ENCODE assay signal across 8 cellular contexts in the genomic region with DNA sequence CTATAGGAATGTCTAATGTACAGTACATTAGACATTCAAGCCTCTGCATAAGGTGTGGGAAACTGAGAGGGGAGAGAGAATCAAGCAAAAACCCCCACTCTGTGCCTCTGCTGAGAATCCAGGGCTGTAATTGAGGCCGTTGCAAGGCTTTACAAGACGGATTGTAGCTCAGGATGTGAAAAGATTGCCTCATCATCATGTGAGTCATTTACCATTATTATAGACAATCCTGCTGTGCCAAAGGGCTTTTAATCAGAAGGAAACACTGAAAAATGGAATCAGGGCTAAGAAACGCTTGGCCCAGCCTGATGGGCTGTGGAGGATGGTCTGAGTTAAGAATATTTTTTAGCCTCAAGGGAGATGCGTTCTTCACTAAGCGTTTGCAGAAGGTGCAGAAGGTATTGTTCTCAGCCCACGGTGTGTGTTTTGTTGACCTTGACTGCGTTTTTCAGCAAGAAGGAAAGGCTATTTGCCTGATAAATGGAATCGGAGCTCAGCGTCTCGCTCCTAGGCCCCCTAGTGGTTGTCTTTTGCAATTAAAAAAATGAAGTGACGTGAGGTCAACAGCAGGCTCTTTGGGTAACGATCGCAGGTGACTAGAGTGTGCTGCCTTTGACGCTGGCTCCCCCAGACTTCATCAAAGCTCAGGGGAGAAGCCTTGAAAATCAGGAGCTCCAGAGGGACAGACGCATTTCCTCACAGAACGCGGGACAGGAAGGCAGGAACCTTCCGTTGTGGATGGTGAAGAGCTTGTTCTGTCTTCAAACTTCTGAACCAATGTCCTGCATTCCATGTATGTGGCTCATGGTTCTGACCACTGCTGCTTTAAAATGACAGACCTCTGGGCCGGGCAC.
DNase-seq lines count a peak whose midpoint lies in the region; ATAC-seq and TF ChIP-seq lines count a peak whose summit lies in the region.

No MANE protein-coding gene starts in this region.

- ATAC-seq in HG02840 (IDR thresholded peaks at IDR 0.05; ENCODE audit: low FRiP score, unreplicated experiment) (peak; percentile 55), SK-N-SH treated with all-trans-retinoic acid at 6 μM for 48 hours (peak; percentile 76), GM18873 (IDR thresholded peaks at IDR 0.05; ENCODE audit: low FRiP score, unreplicated experiment) (no peak), HG02623 (IDR thresholded peaks at IDR 0.05; ENCODE audit: unreplicated experiment) (no peak)

- H3K4me3 ChIP-seq in GM12864 (ENCODE audit: low read depth, low read length) = peak overlapping the region; percentile 20
- H3K4me3 ChIP-seq in cardiac fibroblast (replicated peaks in 1 of 2; ENCODE audit: low read depth in 2 of 2, low read length in 2 of 2) = peak overlapping the region; percentile 28 to 42

- TF ChIP-seq CTCF in GM12864 (IDR thresholded peaks at IDR 0.05; ENCODE audit: low read depth, low read length, missing control alignments) (peak; percentile 84), cardiac fibroblast (IDR thresholded peaks at IDR 0.05; ENCODE audit: low read depth, low read length) (peak; percentile 73)

- DNase-seq in GM12864 (ENCODE audit: low read depth) = peak; percentile 65
- peak; percentile 96 to 97 for DNase-seq in cardiac fibroblast (ENCODE audit: low read depth in 2 of 2)
- DNase-seq in kidney tubule cell (ENCODE audit: low spot score) = peak; percentile 89
- DNase-seq in stimulated activated CD4-positive, alpha-beta T cell treated with anti-CD3 and anti-CD28 coated beads, Interleukin-2, amount 100 ng/mL, for 48 hours = peak; percentile 44 to 54

TF ChIP-seq in SK-N-SH treated with all-trans-retinoic acid at 6 μM for 48 hours, 23 proteins besides CTCF, POLR2A, EP300 and RAD21:
- no peak for TF ChIP-seq ZNF565 (CRISPR knock-in tag; conservative IDR thresholded peaks at IDR 0.05; ENCODE audit: low read depth)
- TF ChIP-seq, protein P1, sequence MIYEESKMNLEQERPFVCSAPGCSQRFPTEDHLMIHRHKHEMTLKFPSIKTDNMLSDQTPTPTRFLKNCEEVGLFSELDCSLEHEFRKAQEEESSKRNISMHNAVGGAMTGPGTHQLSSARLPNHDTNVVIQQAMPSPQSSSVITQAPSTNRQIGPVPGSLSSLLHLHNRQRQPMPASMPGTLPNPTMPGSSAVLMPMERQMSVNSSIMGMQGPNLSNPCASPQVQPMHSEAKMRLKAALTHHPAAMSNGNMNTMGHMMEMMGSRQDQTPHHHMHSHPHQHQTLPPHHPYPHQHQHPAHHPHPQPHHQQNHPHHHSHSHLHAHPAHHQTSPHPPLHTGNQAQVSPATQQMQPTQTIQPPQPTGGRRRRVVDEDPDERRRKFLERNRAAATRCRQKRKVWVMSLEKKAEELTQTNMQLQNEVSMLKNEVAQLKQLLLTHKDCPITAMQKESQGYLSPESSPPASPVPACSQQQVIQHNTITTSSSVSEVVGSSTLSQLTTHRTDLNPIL (CRISPR knock-in tag; IDR thresholded peaks at IDR 0.05; ENCODE audit: low read depth) = peak; percentile 36; the same call in 1 of the 2 replicates
- 0 out of 2 replicates have a peak, but pooled peaks have one; percentile 38 for TF ChIP-seq ESRRG (CRISPR knock-in tag; IDR thresholded peaks at IDR 0.05)
- TF ChIP-seq, protein P2, sequence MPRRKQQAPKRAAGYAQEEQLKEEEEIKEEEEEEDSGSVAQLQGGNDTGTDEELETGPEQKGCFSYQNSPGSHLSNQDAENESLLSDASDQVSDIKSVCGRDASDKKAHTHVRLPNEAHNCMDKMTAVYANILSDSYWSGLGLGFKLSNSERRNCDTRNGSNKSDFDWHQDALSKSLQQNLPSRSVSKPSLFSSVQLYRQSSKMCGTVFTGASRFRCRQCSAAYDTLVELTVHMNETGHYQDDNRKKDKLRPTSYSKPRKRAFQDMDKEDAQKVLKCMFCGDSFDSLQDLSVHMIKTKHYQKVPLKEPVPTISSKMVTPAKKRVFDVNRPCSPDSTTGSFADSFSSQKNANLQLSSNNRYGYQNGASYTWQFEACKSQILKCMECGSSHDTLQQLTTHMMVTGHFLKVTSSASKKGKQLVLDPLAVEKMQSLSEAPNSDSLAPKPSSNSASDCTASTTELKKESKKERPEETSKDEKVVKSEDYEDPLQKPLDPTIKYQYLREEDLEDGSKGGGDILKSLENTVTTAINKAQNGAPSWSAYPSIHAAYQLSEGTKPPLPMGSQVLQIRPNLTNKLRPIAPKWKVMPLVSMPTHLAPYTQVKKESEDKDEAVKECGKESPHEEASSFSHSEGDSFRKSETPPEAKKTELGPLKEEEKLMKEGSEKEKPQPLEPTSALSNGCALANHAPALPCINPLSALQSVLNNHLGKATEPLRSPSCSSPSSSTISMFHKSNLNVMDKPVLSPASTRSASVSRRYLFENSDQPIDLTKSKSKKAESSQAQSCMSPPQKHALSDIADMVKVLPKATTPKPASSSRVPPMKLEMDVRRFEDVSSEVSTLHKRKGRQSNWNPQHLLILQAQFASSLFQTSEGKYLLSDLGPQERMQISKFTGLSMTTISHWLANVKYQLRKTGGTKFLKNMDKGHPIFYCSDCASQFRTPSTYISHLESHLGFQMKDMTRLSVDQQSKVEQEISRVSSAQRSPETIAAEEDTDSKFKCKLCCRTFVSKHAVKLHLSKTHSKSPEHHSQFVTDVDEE (CRISPR knock-in tag; IDR thresholded peaks at IDR 0.05) = peak; percentile 66; the same call in 1 of the 2 replicates
- no peak for TF ChIP-seq ZNF8 (CRISPR knock-in tag; IDR thresholded peaks at IDR 0.05)
- peak; percentile 73; the same call in 1 of the 2 replicates for TF ChIP-seq CSDC2 (CRISPR knock-in tag; IDR thresholded peaks at IDR 0.05)
- TF ChIP-seq, protein P3, sequence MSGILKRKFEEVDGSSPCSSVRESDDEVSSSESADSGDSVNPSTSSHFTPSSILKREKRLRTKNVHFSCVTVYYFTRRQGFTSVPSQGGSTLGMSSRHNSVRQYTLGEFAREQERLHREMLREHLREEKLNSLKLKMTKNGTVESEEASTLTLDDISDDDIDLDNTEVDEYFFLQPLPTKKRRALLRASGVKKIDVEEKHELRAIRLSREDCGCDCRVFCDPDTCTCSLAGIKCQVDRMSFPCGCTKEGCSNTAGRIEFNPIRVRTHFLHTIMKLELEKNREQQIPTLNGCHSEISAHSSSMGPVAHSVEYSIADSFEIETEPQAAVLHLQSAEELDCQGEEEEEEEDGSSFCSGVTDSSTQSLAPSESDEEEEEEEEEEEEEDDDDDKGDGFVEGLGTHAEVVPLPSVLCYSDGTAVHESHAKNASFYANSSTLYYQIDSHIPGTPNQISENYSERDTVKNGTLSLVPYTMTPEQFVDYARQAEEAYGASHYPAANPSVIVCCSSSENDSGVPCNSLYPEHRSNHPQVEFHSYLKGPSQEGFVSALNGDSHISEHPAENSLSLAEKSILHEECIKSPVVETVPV (CRISPR knock-in tag; IDR thresholded peaks at IDR 0.05) = 0 out of 2 replicates have a peak, but pooled peaks have one; percentile 48
- peak; percentile 43; the same call in 1 of the 2 replicates for TF ChIP-seq ZFP3 (CRISPR knock-in tag; IDR thresholded peaks at IDR 0.05)
- peak; percentile 53 for TF ChIP-seq ISL1 (CRISPR knock-in tag; IDR thresholded peaks at IDR 0.05)
- no peak; the same call in 1 of the 2 replicates for TF ChIP-seq TOX (CRISPR knock-in tag; IDR thresholded peaks at IDR 0.05; ENCODE audit: borderline replicate concordance)
- TF ChIP-seq TCF4 (CRISPR knock-in tag; IDR thresholded peaks at IDR 0.05; ENCODE audit: borderline replicate concordance) = no peak; the same call in 1 of the 2 replicates

Comparison
In these comparisons a context has a peak if more than half of its experiments do, and no peak if none do; other contexts are left out.
1. ATAC-seq: peak in HG02840 (single experiment) and SK-N-SH treated with all-trans-retinoic acid at 6 μM for 48 hours (single experiment); none in GM18873 (single experiment) and HG02623 (single experiment).
2. Peak in every context shown above with its lines, with median percentiles within 50 percentile points of each other: DNase-seq.